ENCODE assay signal across 1 cellular context in the genomic region with DNA sequence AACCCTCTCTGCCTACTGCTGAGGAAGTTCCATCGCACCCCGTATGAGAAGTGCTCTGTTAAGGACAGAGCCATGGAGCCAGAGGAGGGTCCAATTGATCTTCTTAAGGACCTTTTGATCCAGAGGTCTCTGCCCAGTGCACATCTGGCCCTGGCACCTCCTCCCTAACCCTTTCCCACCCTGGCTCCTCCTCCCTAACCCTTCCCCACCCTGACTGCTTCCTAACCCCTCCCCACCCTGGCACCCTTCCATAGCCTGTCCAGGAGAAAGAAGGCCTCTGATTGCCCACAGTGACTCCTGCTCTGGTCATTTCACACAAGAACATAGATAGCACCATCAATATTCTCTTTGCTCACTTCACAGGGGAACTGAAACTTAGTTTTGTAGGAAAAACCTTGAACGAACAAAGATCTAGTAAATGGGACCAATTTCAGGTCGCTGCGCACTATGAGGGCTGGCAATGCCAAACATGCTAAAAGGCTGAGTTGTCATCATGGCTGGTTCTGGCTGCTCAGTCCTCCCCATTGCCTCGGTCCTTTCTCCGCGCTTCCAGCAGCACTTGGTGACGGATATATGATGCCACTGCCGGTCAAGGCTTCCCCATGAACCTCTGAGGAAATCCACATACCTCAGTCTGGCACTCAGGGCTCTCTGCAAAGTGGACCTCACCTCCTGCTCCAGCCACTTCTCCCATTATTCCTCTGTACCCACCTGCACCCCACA.
A peak's percentile ranks its signal among the peaks of the same experiment; 100 is the strongest.
TF ChIP-seq lines count a peak whose summit lies in the region.

No MANE protein-coding gene starts in this region.

TF ChIP-seq in GM12878, 131 proteins besides CTCF, POLR2A, EP300 and RAD21 (continues in another document):
- no peak for TF ChIP-seq NFYA (IDR thresholded peaks at IDR 0.05; ENCODE audit: borderline replicate concordance, low read depth, low read length)
- no peak for TF ChIP-seq ZNF207 (IDR thresholded peaks at IDR 0.05; ENCODE audit: borderline replicate concordance)
- TF ChIP-seq HDAC6 (IDR thresholded peaks at IDR 0.05; ENCODE audit: unreplicated experiment), result no peak
- TF ChIP-seq ZNF687 (IDR thresholded peaks at IDR 0.05), result 0 out of 2 replicates have a peak, but pooled peaks have one; percentile 20
- peak; percentile 43; the same call in 1 of the 2 replicates for TF ChIP-seq IRF4 (IDR thresholded peaks at IDR 0.05; ENCODE audit: low read depth, low read length)
- TF ChIP-seq STAT3 (IDR thresholded peaks at IDR 0.05; ENCODE audit: low read depth, low read length), result no peak
- TF ChIP-seq TAF1 (IDR thresholded peaks at IDR 0.05; ENCODE audit: borderline replicate concordance, low read depth, low read length), result no peak
- no peak for TF ChIP-seq ZBTB40 (IDR thresholded peaks at IDR 0.05; ENCODE audit: borderline replicate concordance)
- peak; percentile 94 for TF ChIP-seq SPI1 (IDR thresholded peaks at IDR 0.05; ENCODE audit: borderline replicate concordance, insufficient read depth, low read depth, low read length)
- no peak for TF ChIP-seq RFX5 (IDR thresholded peaks at IDR 0.05; ENCODE audit: low read depth, low read length)
- no peak for TF ChIP-seq MXI1 (IDR thresholded peaks at IDR 0.05; ENCODE audit: low read depth, low read length)
- no peak for TF ChIP-seq SIX5 (IDR thresholded peaks at IDR 0.05; ENCODE audit: low read depth, low read length, severe bottlenecking)
- TF ChIP-seq TCF3 (IDR thresholded peaks at IDR 0.05; ENCODE audit: borderline replicate concordance, insufficient read depth, low read depth, low read length), result no peak
- TF ChIP-seq CHD4 (IDR thresholded peaks at IDR 0.05), result no peak
- TF ChIP-seq CHD2 (IDR thresholded peaks at IDR 0.05; ENCODE audit: borderline replicate concordance, low read depth, low read length), result no peak
- no peak for TF ChIP-seq ASH2L (IDR thresholded peaks at IDR 0.05; ENCODE audit: borderline replicate concordance, low read depth)
- TF ChIP-seq RCOR1 (conservative IDR thresholded peaks at IDR 0.05; ENCODE audit: low read depth, low read length), result no peak
- TF ChIP-seq NFXL1 (IDR thresholded peaks at IDR 0.05; ENCODE audit: borderline replicate concordance), result no peak
- no peak for TF ChIP-seq CREB1 (IDR thresholded peaks at IDR 0.05; ENCODE audit: low read depth)
- TF ChIP-seq, protein P1, sequence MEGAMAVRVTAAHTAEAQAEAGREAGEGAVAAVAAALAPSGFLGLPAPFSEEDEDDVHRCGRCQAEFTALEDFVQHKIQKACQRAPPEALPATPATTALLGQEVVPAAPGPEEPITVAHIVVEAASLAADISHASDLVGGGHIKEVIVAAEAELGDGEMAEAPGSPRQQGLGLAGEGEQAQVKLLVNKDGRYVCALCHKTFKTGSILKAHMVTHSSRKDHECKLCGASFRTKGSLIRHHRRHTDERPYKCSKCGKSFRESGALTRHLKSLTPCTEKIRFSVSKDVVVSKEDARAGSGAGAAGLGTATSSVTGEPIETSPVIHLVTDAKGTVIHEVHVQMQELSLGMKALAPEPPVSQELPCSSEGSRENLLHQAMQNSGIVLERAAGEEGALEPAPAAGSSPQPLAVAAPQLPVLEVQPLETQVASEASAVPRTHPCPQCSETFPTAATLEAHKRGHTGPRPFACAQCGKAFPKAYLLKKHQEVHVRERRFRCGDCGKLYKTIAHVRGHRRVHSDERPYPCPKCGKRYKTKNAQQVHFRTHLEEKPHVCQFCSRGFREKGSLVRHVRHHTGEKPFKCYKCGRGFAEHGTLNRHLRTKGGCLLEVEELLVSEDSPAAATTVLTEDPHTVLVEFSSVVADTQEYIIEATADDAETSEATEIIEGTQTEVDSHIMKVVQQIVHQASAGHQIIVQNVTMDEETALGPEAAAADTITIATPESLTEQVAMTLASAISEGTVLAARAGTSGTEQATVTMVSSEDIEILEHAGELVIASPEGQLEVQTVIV (IDR thresholded peaks at IDR 0.05; ENCODE audit: borderline replicate concordance, partially characterized antibody), result no peak
- TF ChIP-seq SMC3 (IDR thresholded peaks at IDR 0.05; ENCODE audit: borderline replicate concordance, low read length), result peak; percentile 19; the same call in 1 of the 2 replicates
- TF ChIP-seq KDM1A (IDR thresholded peaks at IDR 0.05; ENCODE audit: borderline replicate concordance), result no peak
- TF ChIP-seq IRF3 (IDR thresholded peaks at IDR 0.05), result no peak
- TF ChIP-seq, protein P2, sequence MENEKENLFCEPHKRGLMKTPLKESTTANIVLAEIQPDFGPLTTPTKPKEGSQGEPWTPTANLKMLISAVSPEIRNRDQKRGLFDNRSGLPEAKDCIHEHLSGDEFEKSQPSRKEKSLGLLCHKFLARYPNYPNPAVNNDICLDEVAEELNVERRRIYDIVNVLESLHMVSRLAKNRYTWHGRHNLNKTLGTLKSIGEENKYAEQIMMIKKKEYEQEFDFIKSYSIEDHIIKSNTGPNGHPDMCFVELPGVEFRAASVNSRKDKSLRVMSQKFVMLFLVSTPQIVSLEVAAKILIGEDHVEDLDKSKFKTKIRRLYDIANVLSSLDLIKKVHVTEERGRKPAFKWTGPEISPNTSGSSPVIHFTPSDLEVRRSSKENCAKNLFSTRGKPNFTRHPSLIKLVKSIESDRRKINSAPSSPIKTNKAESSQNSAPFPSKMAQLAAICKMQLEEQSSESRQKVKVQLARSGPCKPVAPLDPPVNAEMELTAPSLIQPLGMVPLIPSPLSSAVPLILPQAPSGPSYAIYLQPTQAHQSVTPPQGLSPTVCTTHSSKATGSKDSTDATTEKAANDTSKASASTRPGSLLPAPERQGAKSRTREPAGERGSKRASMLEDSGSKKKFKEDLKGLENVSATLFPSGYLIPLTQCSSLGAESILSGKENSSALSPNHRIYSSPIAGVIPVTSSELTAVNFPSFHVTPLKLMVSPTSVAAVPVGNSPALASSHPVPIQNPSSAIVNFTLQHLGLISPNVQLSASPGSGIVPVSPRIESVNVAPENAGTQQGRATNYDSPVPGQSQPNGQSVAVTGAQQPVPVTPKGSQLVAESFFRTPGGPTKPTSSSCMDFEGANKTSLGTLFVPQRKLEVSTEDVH (IDR thresholded peaks at IDR 0.05; ENCODE audit: low read depth, partially characterized antibody), result no peak
- TF ChIP-seq JUND (IDR thresholded peaks at IDR 0.05; ENCODE audit: low read depth, low read length), result no peak
- no peak for TF ChIP-seq CREM (IDR thresholded peaks at IDR 0.05; ENCODE audit: low read depth)
- TF ChIP-seq IRF5 (IDR thresholded peaks at IDR 0.05; ENCODE audit: borderline replicate concordance), result no peak
- no peak for TF ChIP-seq NR2C1 (IDR thresholded peaks at IDR 0.05)
- TF ChIP-seq ZBTB4 (CRISPR knock-in tag; IDR thresholded peaks at IDR 0.05), result no peak
- TF ChIP-seq JUNB (IDR thresholded peaks at IDR 0.05), result no peak
- no peak for TF ChIP-seq ZNF24 (IDR thresholded peaks at IDR 0.05)
